Comparison of ENCODE assay signal across 8 cellular contexts in genomic region chr3:115836944-115837343, GRCh38.
DNase-seq lines count a peak whose midpoint lies in the region; ATAC-seq and TF ChIP-seq lines count a peak whose summit lies in the region.

No MANE protein-coding gene starts in this region.

- POLR2A ChIA-PET in RWPE1 (lab: Yijun Ruan, JAX; ENCODE audit: low non-redundant PET) = no interaction called here

- ATAC-seq in GM19452 (IDR thresholded peaks at IDR 0.05; ENCODE audit: unreplicated experiment) (no peak), GM19467 (IDR thresholded peaks at IDR 0.05; ENCODE audit: unreplicated experiment) (no peak), HG03039 (IDR thresholded peaks at IDR 0.05; ENCODE audit: unreplicated experiment) (no peak)

- in situ Hi-C loops in ACHN (cut with HindIII; ENCODE audit: low pct_ligation_motif_present, low pct_unique_long_range_greater_than_20kb, low sequenced_read_pairs) (no loop called here), GM13977 (cut with MboI; ENCODE audit: low pct_unique_long_range_greater_than_20kb, low sequenced_read_pairs, unreplicated experiment) (no loop called here)

- no peak overlapping the region for H3K27ac ChIP-seq in RWPE1

- DNase-seq in ACHN (peak; percentile 36), GM13977 (ENCODE audit: low spot score) (peak; percentile 19), RWPE1 (ENCODE audit: low spot score) (peak; percentile 36), germinal center (ENCODE audit: low spot score) (peak; percentile 33), RPMI8226 (no peak)

- TF ChIP-seq CTCF in GM13977 (IDR thresholded peaks at IDR 0.05; ENCODE audit: extremely low read depth, insufficient read depth, missing control alignments) (peak; percentile 62), RWPE1 (conservative IDR thresholded peaks at IDR 0.05; ENCODE audit: low read depth) (peak; percentile 61)

- CTCF ChIA-PET in RWPE1 (lab: Yijun Ruan, JAX) = interaction anchor here (0.7 to 1.0 kb wide), 4 partner anchors 9 to 1136 kb away, joined by 3 to 4 read pairs (median 3); no protein-coding TSS in a partner anchor
